Comparison of ENCODE assay signal across 26 cellular contexts in genomic region chrX:132390817-132391216, GRCh38.
DNase-seq lines count a peak whose midpoint lies in the region; FAIRE-seq and TF ChIP-seq lines count a peak whose summit lies in the region.
"Had no signal": no experiment of that assay in that cellular context is flagged by ENCODE, and none has a peak within 500 bp of the region (broad histone marks: within the 10 kb centered on the region; RNA-seq: fewer than 3 reads in every experiment).

No MANE protein-coding gene starts in this region.

- H3K4me1 Mint-ChIP-seq in chondrocyte (ENCODE audit: low read depth): peaks cover 3% of the 10 kb centered on the region
- H3K4me1 Mint-ChIP-seq: CD14-positive monocyte; CD4-positive, alpha-beta memory T cell; CD4-positive, CD25-positive, alpha-beta regulatory T cell had no signal

- no peaks in the 10 kb centered on the region for H4K20me1 ChIP-seq in neural cell (ENCODE audit: insufficient read depth)

- H3K4me1 ChIP-seq in Peyer's patch: no peaks in the 10 kb centered on the region
- H3K4me1 ChIP-seq: BE2C, BLaER1 had no signal

- H3K4me2 ChIP-seq in neural cell (ENCODE audit: low read length): no peak overlapping the region
- H3K4me2 ChIP-seq: BLaER1 had no signal

- no peak overlapping the region for H3K9ac ChIP-seq in neural cell (ENCODE audit: low read length)
- H3K9ac ChIP-seq: BLaER1 had no signal

- H3K27ac ChIP-seq in neural cell (ENCODE audit: low read length) (no peak overlapping the region), Peyer's patch (no peak overlapping the region)
- H3K27ac ChIP-seq: BLaER1 had no signal

- no peak overlapping the region for H3K4me3 ChIP-seq in neural cell (ENCODE audit: low read length)
- H3K4me3 ChIP-seq in Peyer's patch: no peak overlapping the region
- H3K4me3 ChIP-seq: BLaER1, GM12878 had no signal

- H3K9me3 ChIP-seq in neural cell (ENCODE audit: low read length) (no peaks in the 10 kb centered on the region), Peyer's patch (no peaks in the 10 kb centered on the region)
- H3K9me3 ChIP-seq: BE2C, BLaER1 had no signal

- peak; percentile 82 for FAIRE-seq in GM19239 (lab: Jason Lieb, UNC)
- FAIRE-seq: A204.1, GM12878, GM12892, GM18507 had no signal

- H3K9me3 Mint-ChIP-seq in chondrocyte (ENCODE audit: low read depth): no peaks in the 10 kb centered on the region
- H3K9me3 Mint-ChIP-seq: CD14-positive monocyte; CD4-positive, alpha-beta memory T cell; CD4-positive, CD25-positive, alpha-beta regulatory T cell; CD8-positive, alpha-beta memory T cell had no signal

- no peaks in the 10 kb centered on the region for H3K79me2 ChIP-seq in neural cell (replicated peaks; ENCODE audit: insufficient read depth, low read length)

- TF ChIP-seq EP300 in neural cell (conservative IDR thresholded peaks at IDR 0.05; ENCODE audit: poor library complexity, severe bottlenecking): peak; percentile 59

- no peaks in the 10 kb centered on the region for H3K36me3 ChIP-seq in neural cell (ENCODE audit: insufficient read depth, low read length)
- H3K36me3 ChIP-seq in Peyer's patch: no peaks in the 10 kb centered on the region
- H3K36me3 ChIP-seq: BE2C had no signal

- DNase-seq in GM19239 (ENCODE audit: insufficient read length, low spot score): no peak
- peak; percentile 13 for DNase-seq in SK-N-DZ (ENCODE audit: low spot score)
- DNase-seq in Peyer's patch: no peak
- DNase-seq in chondrocyte (ENCODE audit: low spot score): no peak
- DNase-seq: 8988T; ACHN; BE2C; C1 segment of cervical spinal cord; CD4-positive, alpha-beta memory T cell; CD4-positive, CD25-positive, alpha-beta regulatory T cell; CD8-positive, alpha-beta memory T cell; COR-L47; DMS 273 treated with DMSO at 0.1 percent for 48 hours; DMS153; DMS53; DMS79; DND-41; EL; GDM1 had no signal

- TF ChIP-seq POLR2A in Peyer's patch (IDR thresholded peaks at IDR 0.05): no peak

- no peak overlapping the region for H3K27ac Mint-ChIP-seq in chondrocyte (ENCODE audit: unreplicated experiment)
- H3K27ac Mint-ChIP-seq: CD14-positive monocyte; CD4-positive, alpha-beta memory T cell; CD4-positive, CD25-positive, alpha-beta regulatory T cell; CD8-positive, alpha-beta memory T cell had no signal

- H3K9me2 ChIP-seq in neural cell (ENCODE audit: insufficient read depth, low read length): no peaks in the 10 kb centered on the region

- no peak for TF ChIP-seq RAD21 in neural cell (conservative IDR thresholded peaks at IDR 0.05)

- no peaks in the 10 kb centered on the region for H3F3A ChIP-seq in neural cell (ENCODE audit: insufficient read depth, low read length, poor library complexity, severe bottlenecking)

- H2AFZ ChIP-seq in neural cell (ENCODE audit: low read depth, low read length): no peak overlapping the region

- no peaks in the 10 kb centered on the region for H3K27me3 Mint-ChIP-seq in chondrocyte (ENCODE audit: low read depth)
- H3K27me3 Mint-ChIP-seq: CD4-positive, alpha-beta memory T cell; CD4-positive, CD25-positive, alpha-beta regulatory T cell had no signal

- H3K27me3 ChIP-seq in neural cell (ENCODE audit: insufficient read depth, low read depth, low read length) (no peaks in the 10 kb centered on the region), Peyer's patch (no peaks in the 10 kb centered on the region)
- H3K27me3 ChIP-seq: BE2C had no signal

- TF ChIP-seq CTCF in neural cell (IDR thresholded peaks at IDR 0.05; ENCODE audit: poor library complexity, severe bottlenecking) (no peak), Peyer's patch (IDR thresholded peaks at IDR 0.05) (no peak), chondrocyte (IDR thresholded peaks at IDR 0.05) (no peak)

- H3K36me3 Mint-ChIP-seq in chondrocyte (ENCODE audit: low read depth): no peaks in the 10 kb centered on the region

- H3K4me3 Mint-ChIP-seq in chondrocyte (ENCODE audit: unreplicated experiment): no peak overlapping the region
- H3K4me3 Mint-ChIP-seq: CD14-positive monocyte; CD4-positive, alpha-beta memory T cell; CD4-positive, CD25-positive, alpha-beta regulatory T cell; CD8-positive, alpha-beta memory T cell had no signal

TF ChIP-seq in neural cell, 6 proteins besides CTCF, POLR2A, EP300 and RAD21:
- peak; percentile 67 for TF ChIP-seq POLR2AphosphoS5 (IDR thresholded peaks at IDR 0.05)
- TF ChIP-seq SMC3 (conservative IDR thresholded peaks at IDR 0.05; ENCODE audit: poor library complexity): no peak
